Comparison of ENCODE assay signal across 28 cellular contexts in genomic region chr2:13103778-13104493, GRCh38.
"Had no signal": no experiment of that assay in that cellular context is flagged by ENCODE, and none has a peak within 500 bp of the region (broad histone marks: within the 10 kb centered on the region; RNA-seq: fewer than 3 reads in every experiment).

No MANE protein-coding gene starts in this region.

- H3K4me3 ChIP-seq: left ventricle myocardium inferior, lung, neural progenitor cell, psoas muscle, right atrium auricular region, skin epidermis, stomach, testis, thyroid gland, transverse colon, upper lobe of left lung, vagina had no signal

- H3K4me2 ChIP-seq: neural progenitor cell had no signal

- H3K4me1 ChIP-seq: neural progenitor cell, parathyroid adenoma, psoas muscle, stomach, thyroid gland, transverse colon, upper lobe of left lung, vagina had no signal

- H3K9me3 ChIP-seq: left ventricle myocardium inferior, neutrophil, psoas muscle, right atrium auricular region, testis, thyroid gland, transverse colon, upper lobe of left lung, vagina had no signal

- H3K9me3 Mint-ChIP-seq: neural progenitor cell had no signal

- H3K27ac ChIP-seq: neural progenitor cell, neutrophil, parathyroid adenoma, psoas muscle, right atrium auricular region, skin epidermis, stomach, thyroid gland, transverse colon, upper lobe of left lung, vagina had no signal

- H3K36me3 ChIP-seq: left ventricle myocardium inferior, neural progenitor cell, neutrophil, right atrium auricular region, stomach, thyroid gland, transverse colon, upper lobe of left lung, vagina had no signal

- H3K36me3 Mint-ChIP-seq: mesothelial cell of epicardium; natural killer cell; neural progenitor cell; stimulated activated naive B cell treated with anti-CD40 and anti-IgM and Interleukin-4, amounts not matched to agents 10 μg/mL and 1 μg/mL and 100 μg/mL, for 72 hours had no signal

- ATAC-seq: natural killer cell; psoas muscle; sciatic nerve; stimulated activated naive B cell treated with anti-CD40 and anti-IgM and Interleukin-4, amounts not matched to agents 10 μg/mL and 1 μg/mL and 100 μg/mL, for 72 hours; stimulated activated naive CD8-positive, alpha-beta T cell treated with anti-CD3 and anti-CD28 coated beads, Interleukin-15, Interleukin-2, amounts not matched to agents 100 U/mL and 50 U/mL, for 24 hours had no signal

- H3K9ac ChIP-seq: neural progenitor cell, parathyroid adenoma had no signal

- H3K4me1 Mint-ChIP-seq: mesothelial cell of epicardium; naive B cell; natural killer cell; nephron progenitor cell; stimulated activated naive B cell treated with anti-CD40 and anti-IgM and Interleukin-4, amounts not matched to agents 10 μg/mL and 1 μg/mL and 100 μg/mL, for 72 hours had no signal

- H3K4me3 Mint-ChIP-seq: mesothelial cell of epicardium; naive B cell; natural killer cell; nephron progenitor cell; neural progenitor cell; stimulated activated naive B cell treated with anti-CD40 and anti-IgM and Interleukin-4, amounts not matched to agents 10 μg/mL and 1 μg/mL and 100 μg/mL, for 72 hours had no signal

- H3K27ac Mint-ChIP-seq: mesothelial cell of epicardium; naive B cell; natural killer cell; nephron progenitor cell; neural progenitor cell; stimulated activated naive B cell treated with anti-CD40 and anti-IgM and Interleukin-4, amounts not matched to agents 10 μg/mL and 1 μg/mL and 100 μg/mL, for 72 hours had no signal

- H3K27me3 ChIP-seq: neural progenitor cell, neutrophil, right atrium auricular region, stomach, testis, thyroid gland, transverse colon, upper lobe of left lung, vagina had no signal

- H2AFZ ChIP-seq: neural progenitor cell, parathyroid adenoma had no signal

- DNase-seq: islet precursor cell; left ventricle myocardium inferior; mesendoderm; naive B cell; natural killer cell; nephron progenitor cell; occipital lobe; psoas muscle; stimulated activated CD4-positive, alpha-beta T cell treated with anti-CD3 and anti-CD28 coated beads, Interleukin-12 subunit alpha, Interleukin-12 subunit beta, amount 100 ng/mL, for 4 hours; stimulated activated CD4-positive, alpha-beta T cell treated with anti-CD3 and anti-CD28 coated beads, Interleukin-15, amount 100 ng/mL, for 24 hours; stimulated activated CD4-positive, alpha-beta T cell treated with anti-CD3 and anti-CD28 coated beads, Interleukin-2, amount 100 ng/mL, for 24 hours; stimulated activated CD4-positive, alpha-beta T cell treated with anti-CD3 and anti-CD28 coated beads, Interleukin-4, amount 100 ng/mL, for 1 hour; stimulated activated naive B cell treated with anti-CD40 and anti-IgM and Interleukin-4, amounts not matched to agents 10 μg/mL and 1 μg/mL and 100 μg/mL, for 72 hours; stimulated activated naive CD8-positive, alpha-beta T cell treated with anti-CD3 and anti-CD28 coated beads, Interleukin-15, Interleukin-2, amounts not matched to agents 100 U/mL and 50 U/mL, for 24 hours; stomach; testis; thyroid gland; transverse colon; upper lobe of left lung had no signal

- H3K79me2 ChIP-seq: parathyroid adenoma had no signal
